ENCODE assay signal across 9 cellular contexts in genomic region chr3:134381836-134382442, GRCh38. TPM values are rescaled to one million over a fixed set of nuclear protein-coding genes. Genes with fewer than 3 reads are reported as not detected.
DNase-seq lines count a peak whose midpoint lies in the region; ATAC-seq and TF ChIP-seq lines count a peak whose summit lies in the region.
"Had no signal": no experiment of that assay in that cellular context is flagged by ENCODE, and none has a peak within 500 bp of the region (broad histone marks: within the 10 kb centered on the region; RNA-seq: fewer than 3 reads in every experiment).

No MANE protein-coding gene starts in this region.

- H3K9me3 ChIP-seq in Peyer's patch = peaks cover 0 to 5% (median 0%) of the 10 kb centered on the region in 4 donors
- H3K9me3 ChIP-seq in stomach smooth muscle (ENCODE audit: control insufficient read depth in 2 of 2, low read length in 2 of 2) = no peaks in the 10 kb centered on the region

- no peak overlapping the region for H3K9ac ChIP-seq in stomach smooth muscle (ENCODE audit: low read length in 2 of 2)

- H3K27ac ChIP-seq in Peyer's patch (peak overlapping the region in 2 of 4 donors; percentile 4 to 17), stomach smooth muscle (ENCODE audit: low read length) (peak overlapping the region; percentile 37)

- H3K36me3 ChIP-seq in Peyer's patch = no peaks in the 10 kb centered on the region
- H3K36me3 ChIP-seq in kidney epithelial cell (ENCODE audit: control insufficient read depth, insufficient read depth, low read length) = no peaks in the 10 kb centered on the region
- H3K36me3 ChIP-seq in stomach smooth muscle (ENCODE audit: control insufficient read depth in 2 of 2, insufficient read depth in 2 of 2, low read length in 2 of 2) = no peaks in the 10 kb centered on the region

- TF ChIP-seq POLR2A in Peyer's patch (IDR thresholded peaks at IDR 0.05) = no peak

- H3K4me1 ChIP-seq in Peyer's patch (peaks cover 0 to 4% (median under 1%) of the 10 kb centered on the region in 4 donors), stomach smooth muscle (ENCODE audit: control insufficient read depth, insufficient read depth, low read length) (peaks cover 8% of the 10 kb centered on the region)

- DNase-seq in HPDE6-E6E7 (ENCODE audit: extremely low spot score) (peak; percentile 98), Peyer's patch (peak in 2 of 3 donors; percentile 70 to 73), kidney epithelial cell (ENCODE audit: low read depth) (peak; percentile 41)
- DNase-seq in activated CD4-positive, CD25-positive, alpha-beta regulatory T cell treated with anti-CD3 and anti-CD28 coated beads, Interleukin-2, amount 50 U/mL, for 72 hours = no peak
- DNase-seq: NCI-H69 had no signal

- H3K4me3 ChIP-seq in Peyer's patch = no peak overlapping the region
- H3K4me3 ChIP-seq in kidney epithelial cell (ENCODE audit: low read depth, low read length) = no peak overlapping the region
- no peak overlapping the region for H3K4me3 ChIP-seq in stomach smooth muscle (ENCODE audit: low read length in 2 of 2)

- H3K27me3 ChIP-seq in Peyer's patch = no peaks in the 10 kb centered on the region
- no peaks in the 10 kb centered on the region for H3K27me3 ChIP-seq in kidney epithelial cell (ENCODE audit: control insufficient read depth, insufficient read depth, low read length)
- no peaks in the 10 kb centered on the region for H3K27me3 ChIP-seq in stomach smooth muscle (ENCODE audit: control insufficient read depth in 1 of 2, insufficient read depth in 2 of 2, low read length in 2 of 2)

- ATAC-seq in GM18867 (IDR thresholded peaks at IDR 0.05; ENCODE audit: unreplicated experiment) (no peak), HG03520 (IDR thresholded peaks at IDR 0.05; ENCODE audit: unreplicated experiment) (no peak)

- no peak for TF ChIP-seq CTCF in Peyer's patch (IDR thresholded peaks at IDR 0.05)
- TF ChIP-seq CTCF in kidney epithelial cell (IDR thresholded peaks at IDR 0.05; ENCODE audit: insufficient read depth, low read length, poor library complexity, severe bottlenecking) = no peak

RNA-seq across cellular contexts. Expression of gene AMOTL2, which starts 7.7 kb away (rescaled TPM):
- 10 to 100 TPM; 20.3 to 72.8 (median 31.6) TPM for total RNA-seq in Peyer's patch
- total RNA-seq in kidney epithelial cell = 191 and 200 TPM in 2 replicates
- total RNA-seq: T-helper 2 cell treated with Interferon-gamma antibody and Interleukin-4, amounts not matched to agents 100 ng/mL and 5 ng/mL, for 36 hours had no signal
